In the genomic region with DNA sequence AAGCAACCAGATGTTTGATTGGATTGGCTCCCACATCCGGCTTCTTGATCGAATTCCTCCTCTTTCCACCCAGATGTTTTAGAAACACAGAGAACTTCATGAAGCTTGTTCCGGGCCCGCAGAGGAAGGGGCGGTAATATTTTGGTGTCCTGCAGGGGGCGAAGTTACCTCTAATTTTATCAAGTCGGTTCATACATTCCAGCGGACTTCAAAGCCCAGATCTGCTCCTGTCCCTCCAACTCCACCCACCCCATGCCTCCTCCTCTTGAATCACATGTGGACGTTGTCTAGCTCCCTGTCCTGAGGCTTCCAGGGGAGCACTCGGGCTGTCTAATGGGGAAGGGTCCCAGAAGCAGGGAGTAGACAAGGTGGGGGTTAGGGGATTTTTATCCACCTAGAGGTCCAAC, we compare ENCODE assay signal across 7 cellular contexts. TPM values are rescaled to one million over a fixed set of nuclear protein-coding genes. Genes with fewer than 3 reads are reported as not detected.
A peak's percentile ranks its signal among the peaks of the same experiment; 100 is the strongest.
DNase-seq lines count a peak whose midpoint lies in the region; ATAC-seq and TF ChIP-seq lines count a peak whose summit lies in the region.

No MANE protein-coding gene starts in this region.

- no peaks in the 10 kb centered on the region for H3K9me3 ChIP-seq in prostate gland

- no peak for TF ChIP-seq POLR2A in prostate gland (IDR thresholded peaks at IDR 0.05)

- TF ChIP-seq CTCF in GM12875 (IDR thresholded peaks at IDR 0.05; ENCODE audit: borderline replicate concordance, insufficient read depth, low read depth, low read length) (peak; percentile 55; the same call in 1 of the 2 replicates), LNCaP clone FGC (IDR thresholded peaks at IDR 0.05; ENCODE audit: control insufficient read depth, extremely low read depth, insufficient read depth) (peak; percentile 50), prostate gland (IDR thresholded peaks at IDR 0.05) (peak; percentile 24 to 59 (median 56))

- ATAC-seq in Right ventricle myocardium superior (ENCODE audit: poor library complexity) (peak; percentile 66), GM18517 (IDR thresholded peaks at IDR 0.05; ENCODE audit: unreplicated experiment) (no peak)

- no peaks in the 10 kb centered on the region for H3K36me3 ChIP-seq in prostate gland

- H3K4me1 Mint-ChIP-seq in activated naive CD4-positive, alpha-beta T cell treated with anti-CD3 and anti-CD28 coated beads, Interleukin-2, amount 10 ng/mL, durations not matched to agents 7 days and 5 days, result peaks cover 9% of the 10 kb centered on the region

- no peak overlapping the region for H3K27ac Mint-ChIP-seq in activated naive CD4-positive, alpha-beta T cell treated with anti-CD3 and anti-CD28 coated beads, Interleukin-2, amount 10 ng/mL, durations not matched to agents 7 days and 5 days

- H3K27me3 Mint-ChIP-seq in activated naive CD4-positive, alpha-beta T cell treated with anti-CD3 and anti-CD28 coated beads, Interleukin-2, amount 10 ng/mL, durations not matched to agents 7 days and 5 days, result peaks cover 72% of the 10 kb centered on the region

- in situ Hi-C loops in SK-MEL-5 (cut with HindIII; ENCODE audit: low pct_unique_long_range_greater_than_20kb, low sequenced_read_pairs), result loop anchor here (10.0 kb wide), 1 partner anchor 252 kb away; no protein-coding TSS in a partner anchor

- no peaks in the 10 kb centered on the region for H3K36me3 Mint-ChIP-seq in activated naive CD4-positive, alpha-beta T cell treated with anti-CD3 and anti-CD28 coated beads, Interleukin-2, amount 10 ng/mL, durations not matched to agents 7 days and 5 days

- no peak overlapping the region for H3K4me3 ChIP-seq in GM12875 (ENCODE audit: low read depth, low read length)
- no peak overlapping the region for H3K4me3 ChIP-seq in LNCaP clone FGC (ENCODE audit: low read depth, low read length)
- H3K4me3 ChIP-seq in prostate gland, result no peak overlapping the region

- CTCF ChIA-PET in activated naive CD4-positive, alpha-beta T cell treated with anti-CD3 and anti-CD28 coated beads, Interleukin-2, amount 10 ng/mL, durations not matched to agents 7 days and 5 days (lab: Charles Lee), result interaction anchor here (0.7 to 3.4 kb wide), 14 partner anchors 9 to 496 kb away, joined by 3 to 16 read pairs (median 4); a partner anchor contains a TSS

- no peak overlapping the region for H3K4me3 Mint-ChIP-seq in activated naive CD4-positive, alpha-beta T cell treated with anti-CD3 and anti-CD28 coated beads, Interleukin-2, amount 10 ng/mL, durations not matched to agents 7 days and 5 days

- no peaks in the 10 kb centered on the region for H3K27me3 ChIP-seq in prostate gland (replicated peaks; ENCODE audit: insufficient read depth)

- WGBS in prostate gland, result 3% methylated on average over 10 of the region's 10 CpGs

- DNase-seq in LNCaP clone FGC (ENCODE audit: low read depth) (peak; percentile 66), SK-MEL-5 (ENCODE audit: low read depth, low spot score) (peak; percentile 92), Right ventricle myocardium superior (peak; percentile 85), prostate gland (ENCODE audit: low spot score) (peak; percentile 70)
- DNase-seq in activated naive CD4-positive, alpha-beta T cell treated with anti-CD3 and anti-CD28 coated beads, Interleukin-2, amount 10 ng/mL, durations not matched to agents 7 days and 5 days, result peak; percentile 78

- H3K9me3 Mint-ChIP-seq in activated naive CD4-positive, alpha-beta T cell treated with anti-CD3 and anti-CD28 coated beads, Interleukin-2, amount 10 ng/mL, durations not matched to agents 7 days and 5 days, result no peaks in the 10 kb centered on the region

- peaks cover 4% of the 10 kb centered on the region for H3K4me1 ChIP-seq in prostate gland (replicated peaks)

- no peak overlapping the region for H3K27ac ChIP-seq in prostate gland

- intact Hi-C loops in Right ventricle myocardium superior (cut with DNase I) (loop anchor here (5.0 to 10.0 kb wide), 3 partner anchors 192 to 334 kb away; a partner anchor contains a TSS), prostate gland (cut with DNase I) (loop anchor here (2.0 to 5.0 kb wide), 3 partner anchors 189 to 338 kb away; a partner anchor contains a TSS)

RNA-seq across cellular contexts. Expression of a gene that starts 2.9 kb away (rescaled TPM):
- 0.05 TPM in 2 replicates for total RNA-seq in SK-MEL-5 (2014; rRNA removed; shearing (Covaris generic))
- polyA plus RNA-seq in SK-MEL-5 (2015; cell fraction: cytosol; rRNA removed), result 0.45 and 0.76 TPM in 2 replicates
- polyA plus RNA-seq in SK-MEL-5 (2015; cell fraction: nucleus; rRNA removed), result 0.19 and 0.28 TPM in 2 replicates
- total RNA-seq in Right ventricle myocardium superior (2.6 TPM), prostate gland (10 to 100 TPM in 1 of 2 donors, under 1 TPM in 1; 0.36 to 10.2 TPM)
